Comparison of ENCODE assay signal across 8 cellular contexts in the genomic region with DNA sequence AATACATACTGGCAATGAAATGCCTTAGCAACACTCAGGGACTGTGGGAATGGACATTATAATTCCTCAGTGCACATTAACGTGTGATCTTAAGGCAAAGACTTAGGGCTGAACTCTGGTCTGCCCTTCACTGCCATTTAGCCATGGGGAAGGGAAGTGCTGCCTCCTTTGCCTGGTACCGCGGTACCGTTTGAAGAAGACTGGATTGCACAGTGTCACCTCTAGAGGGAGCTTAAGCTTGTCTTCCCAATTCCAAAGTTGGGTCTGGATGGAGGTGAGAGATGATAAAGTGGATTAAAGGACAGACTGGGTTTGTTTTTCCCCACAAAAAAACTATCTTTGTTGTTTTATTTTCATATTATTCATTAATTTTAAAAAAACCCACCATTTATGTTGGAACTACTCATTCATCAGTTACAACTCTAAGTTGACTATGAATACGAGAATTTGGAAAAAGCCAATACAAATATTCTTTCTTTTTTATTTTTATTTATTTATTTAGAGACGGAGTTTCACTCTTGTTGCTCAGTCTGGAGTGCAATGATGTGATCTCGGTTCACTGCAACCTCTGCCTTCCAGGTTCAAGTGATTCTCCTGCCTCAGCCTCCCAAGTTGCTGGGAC.
DNase-seq lines count a peak whose midpoint lies in the region; ATAC-seq and TF ChIP-seq lines count a peak whose summit lies in the region.

No MANE protein-coding gene starts in this region.

- DNase-seq in SIG-M5 treated with dmso at 0.1 percent for 504 hours (lab: John Stamatoyannopoulos, UW; ENCODE audit: unreplicated experiment): peak; percentile 46
- DNase-seq in SIG-M5 (lab: John Stamatoyannopoulos, UW): no peak
- peak; percentile 29 for DNase-seq in NCI-H460 (ENCODE audit: extremely low read depth, low read depth)
- peak; percentile 31 for DNase-seq in endothelial cell (ENCODE audit: low spot score)
- DNase-seq in neural crest cell (ENCODE audit: low read depth, low spot score): no peak

- H3K4me3 Mint-ChIP-seq in endothelial cell (ENCODE audit: unreplicated experiment) (no peak overlapping the region), neural crest cell (no peak overlapping the region)

- ATAC-seq in GM18909 (IDR thresholded peaks at IDR 0.05; ENCODE audit: poor library complexity, unreplicated experiment) (no peak), GM21528 (IDR thresholded peaks at IDR 0.05; ENCODE audit: low FRiP score, unreplicated experiment) (no peak), HG02840 (IDR thresholded peaks at IDR 0.05; ENCODE audit: low FRiP score, unreplicated experiment) (no peak)

- H3K27me3 Mint-ChIP-seq in endothelial cell (ENCODE audit: unreplicated experiment) (no peaks in the 10 kb centered on the region), neural crest cell (ENCODE audit: low read depth) (peaks cover 3% of the 10 kb centered on the region)

- no peaks in the 10 kb centered on the region for H3K36me3 Mint-ChIP-seq in endothelial cell (ENCODE audit: low read depth, unreplicated experiment)
- H3K36me3 Mint-ChIP-seq in neural crest cell (ENCODE audit: low read depth): no peaks in the 10 kb centered on the region

- H3K4me1 Mint-ChIP-seq in endothelial cell (ENCODE audit: unreplicated experiment) (no peaks in the 10 kb centered on the region), neural crest cell (no peaks in the 10 kb centered on the region)

- TF ChIP-seq CTCF in endothelial cell (IDR thresholded peaks at IDR 0.05; ENCODE audit: unreplicated experiment): peak; percentile 67
- TF ChIP-seq CTCF in neural crest cell (conservative IDR thresholded peaks at IDR 0.05): peak; percentile 76

- H3K27ac Mint-ChIP-seq in endothelial cell (ENCODE audit: unreplicated experiment): no peak overlapping the region
- no peak overlapping the region for H3K27ac Mint-ChIP-seq in neural crest cell (ENCODE audit: unreplicated experiment)

- H3K9me3 Mint-ChIP-seq in endothelial cell (ENCODE audit: unreplicated experiment): no peaks in the 10 kb centered on the region
- peaks cover 4% of the 10 kb centered on the region for H3K9me3 Mint-ChIP-seq in neural crest cell

Comparison
In these comparisons a context has a peak if more than half of its experiments do, and no peak if none do; other contexts are left out.
1. DNase-seq: peak in SIG-M5 treated with dmso at 0.1 percent for 504 hours (single experiment), NCI-H460 (single experiment) and endothelial cell (single experiment); none in SIG-M5 (single experiment) and neural crest cell (single experiment).